In genomic region chr5:90409318-90410177, GRCh38 we compare ENCODE assay signal across 8 cellular contexts. TPM values are rescaled to one million over a fixed set of nuclear protein-coding genes. Genes with fewer than 3 reads are reported as not detected.
DNase-seq lines count a peak whose midpoint lies in the region; ATAC-seq, FAIRE-seq and TF ChIP-seq lines count a peak whose summit lies in the region.

TSS of gene CETN3 (minus strand) at chr5:90409756. CDS start at chr5:90409661, 95 bp downstream.

- H3K4me3 Mint-ChIP-seq in activated T-helper 2 cell treated with anti-CD3 and anti-CD28 coated beads, Interferon-gamma antibody, Interleukin-2, Interleukin-4, amounts not matched to agents 10 μg/mL and 5 μg/mL and 100 μg/mL, durations not matched to agents 14 hours and 24 hours and 36 hours (ENCODE audit: low read depth): no peak within 1 kb of the TSS
- H3K4me3 Mint-ChIP-seq in natural killer cell: no peak within 1 kb of the TSS

- FAIRE-seq in H54 (lab: Jason Lieb, UNC): peak; percentile 98

- no peaks in the 10 kb centered on the region for H3K9me3 Mint-ChIP-seq in activated T-helper 2 cell treated with anti-CD3 and anti-CD28 coated beads, Interferon-gamma antibody, Interleukin-2, Interleukin-4, amounts not matched to agents 10 μg/mL and 5 μg/mL and 100 μg/mL, durations not matched to agents 14 hours and 24 hours and 36 hours
- H3K9me3 Mint-ChIP-seq in natural killer cell: no peaks in the 10 kb centered on the region

- TF ChIP-seq CTCF in RWPE2 (IDR thresholded peaks at IDR 0.05; ENCODE audit: poor library complexity, severe bottlenecking): no peak
- no peak for TF ChIP-seq CTCF in natural killer cell (IDR thresholded peaks at IDR 0.05)

- ATAC-seq in RWPE2 (ENCODE audit: low read depth): peak; percentile 89
- peak; percentile 89 to 97 (median 91) for ATAC-seq in natural killer cell

- H3K27me3 ChIP-seq in RWPE2 (ENCODE audit: insufficient read depth, poor library complexity, severe bottlenecking): no peaks in the 10 kb centered on the region

- DNase-seq in ELF-1 (ENCODE audit: low read depth, low spot score) (peak; percentile 96), H54 (ENCODE audit: insufficient read length, low spot score) (peak; percentile 60), LoVo (ENCODE audit: low spot score) (peak; percentile 97), RWPE2 (ENCODE audit: low spot score) (peak; percentile 96), fibroblast of peridontal ligament (ENCODE audit: extremely low read depth) (peak; percentile 99), natural killer cell (peak; percentile 83)
- DNase-seq in activated T-helper 2 cell treated with anti-CD3 and anti-CD28 coated beads, Interferon-gamma antibody, Interleukin-2, Interleukin-4, amounts not matched to agents 10 μg/mL and 5 μg/mL and 100 μg/mL, durations not matched to agents 14 hours and 24 hours and 36 hours (ENCODE audit: low spot score): peak; percentile 88
- DNase-seq in stimulated activated naive CD4-positive, alpha-beta T cell treated with Interleukin-2 at 50 U/mL for 16 hours (lab: John Stamatoyannopoulos, UW): peak; percentile 89

- peaks cover 28% of the 10 kb centered on the region for H3K4me1 ChIP-seq in RWPE2 (ENCODE audit: insufficient read depth, poor library complexity, severe bottlenecking)

- H3K27ac Mint-ChIP-seq in activated T-helper 2 cell treated with anti-CD3 and anti-CD28 coated beads, Interferon-gamma antibody, Interleukin-2, Interleukin-4, amounts not matched to agents 10 μg/mL and 5 μg/mL and 100 μg/mL, durations not matched to agents 14 hours and 24 hours and 36 hours: no peak within 1 kb of the TSS
- no peak within 1 kb of the TSS for H3K27ac Mint-ChIP-seq in natural killer cell

- peaks cover 16% of the 10 kb centered on the region for H3K4me1 Mint-ChIP-seq in activated T-helper 2 cell treated with anti-CD3 and anti-CD28 coated beads, Interferon-gamma antibody, Interleukin-2, Interleukin-4, amounts not matched to agents 10 μg/mL and 5 μg/mL and 100 μg/mL, durations not matched to agents 14 hours and 24 hours and 36 hours (ENCODE audit: low read depth)
- H3K4me1 Mint-ChIP-seq in natural killer cell: no peaks in the 10 kb centered on the region

- peak within 1 kb of the TSS; percentile 83 for H3K27ac ChIP-seq in RWPE2 (ENCODE audit: poor library complexity, severe bottlenecking)

- no peaks in the 10 kb centered on the region for H3K9me3 ChIP-seq in RWPE2 (ENCODE audit: severe bottlenecking)

- H3K27me3 Mint-ChIP-seq in activated T-helper 2 cell treated with anti-CD3 and anti-CD28 coated beads, Interferon-gamma antibody, Interleukin-2, Interleukin-4, amounts not matched to agents 10 μg/mL and 5 μg/mL and 100 μg/mL, durations not matched to agents 14 hours and 24 hours and 36 hours (ENCODE audit: low read depth): peaks cover 2% of the 10 kb centered on the region
- peaks cover 0 to 6% of the 10 kb centered on the region in 2 donors for H3K27me3 Mint-ChIP-seq in natural killer cell (ENCODE audit: low read depth in 2 of 2)

- peaks cover 22% of the 10 kb centered on the region for H3K36me3 ChIP-seq in RWPE2 (ENCODE audit: low read depth)

- intact Hi-C loops in activated T-helper 2 cell treated with anti-CD3 and anti-CD28 coated beads, Interferon-gamma antibody, Interleukin-2, Interleukin-4, amounts not matched to agents 10 μg/mL and 5 μg/mL and 100 μg/mL, durations not matched to agents 14 hours and 24 hours and 36 hours (cut with micrococcal nuclease): loop anchor here (1.0 to 2.0 kb wide), 4 partner anchors 29 to 971 kb away; partner anchors contain the start of genes LYSMD3, MBLAC2 and POLR3G
- intact Hi-C loops in natural killer cell (cut with micrococcal nuclease): loop anchor here (1.0 kb wide), 2 partner anchors 65 to 120 kb away; partner anchors contain the start of genes LYSMD3, MBLAC2 and POLR3G

- peaks cover 19% of the 10 kb centered on the region for H3K36me3 Mint-ChIP-seq in activated T-helper 2 cell treated with anti-CD3 and anti-CD28 coated beads, Interferon-gamma antibody, Interleukin-2, Interleukin-4, amounts not matched to agents 10 μg/mL and 5 μg/mL and 100 μg/mL, durations not matched to agents 14 hours and 24 hours and 36 hours (ENCODE audit: low read depth)
- H3K36me3 Mint-ChIP-seq in natural killer cell: no peaks in the 10 kb centered on the region

- peak; percentile 97 for TF ChIP-seq POLR2A in H54 (IDR thresholded peaks at IDR 0.05; ENCODE audit: low read depth, low read length)

- peak within 1 kb of the TSS; percentile 83 for H3K4me3 ChIP-seq in RWPE2 (ENCODE audit: severe bottlenecking)

RNA-seq across cellular contexts. Expression of gene CETN3, which starts in this region (rescaled TPM):
- total RNA-seq in activated T-helper 2 cell treated with anti-CD3 and anti-CD28 coated beads, Interferon-gamma antibody, Interleukin-2, Interleukin-4, amounts not matched to agents 10 μg/mL and 5 μg/mL and 100 μg/mL, durations not matched to agents 14 hours and 24 hours and 36 hours: 44.4 and 49.2 TPM in 2 replicates
- total RNA-seq in natural killer cell: 1 to 10 TPM; 3.2 to 8.5 (median 4.0) TPM

Comparison
In these comparisons a context has a peak if more than half of its experiments do, and no peak if none do; other contexts are left out.
1. Peak in every context shown above with its lines: DNase-seq, ATAC-seq, H3K4me3 ChIP-seq and H3K27ac ChIP-seq.